Comparison of ENCODE assay signal across 20 cellular contexts in the genomic region with DNA sequence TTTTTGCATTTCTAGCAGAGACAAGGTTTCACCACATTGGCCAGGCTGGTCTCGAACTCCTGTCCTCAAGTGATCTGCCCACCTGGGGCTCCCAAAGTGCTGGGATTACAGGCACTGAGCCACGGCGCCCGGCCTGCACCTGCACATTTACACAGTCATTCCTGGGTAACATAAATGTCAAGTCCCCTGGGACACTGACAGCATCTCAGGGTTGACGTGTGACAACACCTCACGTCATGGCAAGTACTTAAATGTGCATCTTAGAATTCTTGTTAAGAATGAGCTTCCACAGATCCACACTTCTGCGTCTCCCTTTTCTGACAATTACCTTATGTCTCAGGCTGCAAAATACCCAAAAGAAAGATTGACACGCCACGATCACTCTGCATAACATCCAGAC.
"Had no signal": no experiment of that assay in that cellular context is flagged by ENCODE, and none has a peak within 500 bp of the region (broad histone marks: within the 10 kb centered on the region; RNA-seq: fewer than 3 reads in every experiment).

No MANE protein-coding gene starts in this region.

- H3K36me3 ChIP-seq: pancreas, right lobe of liver had no signal

- H3K4me3 Mint-ChIP-seq: activated naive CD4-positive, alpha-beta T cell treated with anti-CD3 and anti-CD28 coated beads, Interleukin-2, amount 10 ng/mL, durations not matched to agents 7 days and 5 days had no signal

- H3K9me3 ChIP-seq: ascending aorta, gastrocnemius medialis, heart left ventricle, left lung, pancreas, right lobe of liver, tibial artery had no signal

- DNase-seq: activated CD4-positive, alpha-beta T cell treated with anti-CD3 and anti-CD28 coated beads, Interleukin-2, amount 50 U/mL, for 4 hours; activated effector memory CD4-positive, alpha-beta T cell treated with Interleukin-2 at 50 U/mL for 16 hours; activated naive CD4-positive, alpha-beta T cell treated with anti-CD3 and anti-CD28 coated beads, Interleukin-2, amount 10 ng/mL, durations not matched to agents 7 days and 5 days; activated T-cell treated with anti-CD3 and anti-CD28 coated beads, Interleukin-2, amount 50 U/mL, for 1 hour; cortex of kidney; effector CD4-positive, alpha-beta T cell; gastrocnemius medialis; heart left ventricle; mammary epithelial cell; midbrain; pancreas; right lobe of liver; stimulated activated CD4-positive, alpha-beta T cell treated with anti-CD3 and anti-CD28 coated beads, Interleukin-4, amount 100 ng/mL, for 4 hours; stimulated activated naive CD4-positive, alpha-beta T cell; substantia nigra; T-helper 2 cell; tibial artery; WERI-Rb-1 had no signal

- ATAC-seq: gastrocnemius medialis, pancreas had no signal

- H3K27me3 ChIP-seq: ascending aorta, gastrocnemius medialis, heart left ventricle, left lung, pancreas, right lobe of liver, tibial artery had no signal

- H3K4me3 ChIP-seq: ascending aorta, gastrocnemius medialis, pancreas, right lobe of liver, tibial artery had no signal

- H3K27me3 Mint-ChIP-seq: activated naive CD4-positive, alpha-beta T cell treated with anti-CD3 and anti-CD28 coated beads, Interleukin-2, amount 10 ng/mL, durations not matched to agents 7 days and 5 days had no signal

- H3K9me3 Mint-ChIP-seq: activated naive CD4-positive, alpha-beta T cell treated with anti-CD3 and anti-CD28 coated beads, Interleukin-2, amount 10 ng/mL, durations not matched to agents 7 days and 5 days had no signal

- H3K4me1 ChIP-seq: right lobe of liver had no signal

- H3K27ac ChIP-seq: ascending aorta, gastrocnemius medialis, pancreas, right lobe of liver, tibial artery, WERI-Rb-1 had no signal
